Comparison of ENCODE assay signal across 22 cellular contexts in genomic region chr17:68567035-68567434, GRCh38. TPM values are rescaled to one million over a fixed set of nuclear protein-coding genes. Genes with fewer than 3 reads are reported as not detected.
DNase-seq lines count a peak whose midpoint lies in the region; ATAC-seq and TF ChIP-seq lines count a peak whose summit lies in the region.
"Had no signal": no experiment of that assay in that cellular context is flagged by ENCODE, and none has a peak within 500 bp of the region (broad histone marks: within the 10 kb centered on the region; RNA-seq: fewer than 3 reads in every experiment).

No MANE protein-coding gene starts in this region.

- intact Hi-C loops in activated CD4-positive, alpha-beta memory T cell treated with anti-CD3 and anti-CD28 coated beads for 36 hours (cut with micrococcal nuclease) = no loop called here

- no peak overlapping the region for H3K4me3 Mint-ChIP-seq in nephron
- H3K4me3 Mint-ChIP-seq in activated CD4-positive, alpha-beta memory T cell treated with anti-CD3 and anti-CD28 coated beads for 36 hours = no peak overlapping the region
- H3K4me3 Mint-ChIP-seq in stimulated activated naive B cell treated with anti-CD40 and anti-IgM and Interleukin-4, amounts not matched to agents 10 μg/mL and 1 μg/mL and 100 μg/mL, for 72 hours = no peak overlapping the region
- H3K4me3 Mint-ChIP-seq: CD4-positive, alpha-beta memory T cell had no signal

- H3K27me3 Mint-ChIP-seq in nephron (ENCODE audit: low read depth) = peaks cover 59% of the 10 kb centered on the region
- H3K27me3 Mint-ChIP-seq in activated CD4-positive, alpha-beta memory T cell treated with anti-CD3 and anti-CD28 coated beads for 36 hours = peaks cover 3% of the 10 kb centered on the region
- peaks cover 7 to 14% of the 10 kb centered on the region in 2 donors for H3K27me3 Mint-ChIP-seq in stimulated activated naive B cell treated with anti-CD40 and anti-IgM and Interleukin-4, amounts not matched to agents 10 μg/mL and 1 μg/mL and 100 μg/mL, for 72 hours

- no peak overlapping the region for H3K4me3 ChIP-seq in AG09309 (ENCODE audit: control insufficient read depth, low read depth, low read length)

- H3K36me3 Mint-ChIP-seq in nephron (ENCODE audit: low read depth) = no peaks in the 10 kb centered on the region
- no peaks in the 10 kb centered on the region for H3K36me3 Mint-ChIP-seq in activated CD4-positive, alpha-beta memory T cell treated with anti-CD3 and anti-CD28 coated beads for 36 hours
- H3K36me3 Mint-ChIP-seq in stimulated activated naive B cell treated with anti-CD40 and anti-IgM and Interleukin-4, amounts not matched to agents 10 μg/mL and 1 μg/mL and 100 μg/mL, for 72 hours = peaks cover 0 to 2% of the 10 kb centered on the region in 2 donors
- H3K36me3 Mint-ChIP-seq: CD4-positive, alpha-beta memory T cell had no signal

- CTCF ChIA-PET in activated CD4-positive, alpha-beta memory T cell treated with anti-CD3 and anti-CD28 coated beads for 36 hours (lab: Charles Lee) = interaction anchor here (1.3 kb wide), 1 partner anchor 47 kb away, joined by 3 read pairs; no protein-coding TSS in a partner anchor

- ATAC-seq in left lobe of liver = peak; percentile 84
- ATAC-seq in stimulated activated naive B cell treated with anti-CD40 and anti-IgM and Interleukin-4, amounts not matched to agents 10 μg/mL and 1 μg/mL and 100 μg/mL, for 72 hours (replicated peaks) = no peak
- ATAC-seq: HCT116, PC-3 had no signal

- peak overlapping the region in 2 of 3 experiments; percentile 35 to 71 for H3K27ac Mint-ChIP-seq in nephron
- no peak overlapping the region for H3K27ac Mint-ChIP-seq in activated CD4-positive, alpha-beta memory T cell treated with anti-CD3 and anti-CD28 coated beads for 36 hours
- no peak overlapping the region for H3K27ac Mint-ChIP-seq in stimulated activated naive B cell treated with anti-CD40 and anti-IgM and Interleukin-4, amounts not matched to agents 10 μg/mL and 1 μg/mL and 100 μg/mL, for 72 hours
- H3K27ac Mint-ChIP-seq: CD4-positive, alpha-beta memory T cell had no signal

- no peaks in the 10 kb centered on the region for H3K9me3 Mint-ChIP-seq in nephron
- H3K9me3 Mint-ChIP-seq in activated CD4-positive, alpha-beta memory T cell treated with anti-CD3 and anti-CD28 coated beads for 36 hours = no peaks in the 10 kb centered on the region
- no peaks in the 10 kb centered on the region for H3K9me3 Mint-ChIP-seq in stimulated activated naive B cell treated with anti-CD40 and anti-IgM and Interleukin-4, amounts not matched to agents 10 μg/mL and 1 μg/mL and 100 μg/mL, for 72 hours

- POLR2A ChIA-PET in activated CD4-positive, alpha-beta memory T cell treated with anti-CD3 and anti-CD28 coated beads for 36 hours (lab: Charles Lee) = no interaction called here

- in situ Hi-C loops in SK-MEL-5 (cut with HindIII; ENCODE audit: low pct_unique_long_range_greater_than_20kb, low sequenced_read_pairs) = no loop called here

- TF ChIP-seq CTCF in AG09309 (IDR thresholded peaks at IDR 0.05; ENCODE audit: control insufficient read depth, insufficient read depth, low read depth, low read length, missing control alignments) = no peak
- TF ChIP-seq CTCF in nephron (IDR thresholded peaks at IDR 0.05; ENCODE audit: unreplicated experiment in 3 of 3) = no peak

- H3K4me1 Mint-ChIP-seq in nephron = peaks cover 28% of the 10 kb centered on the region
- H3K4me1 Mint-ChIP-seq in activated CD4-positive, alpha-beta memory T cell treated with anti-CD3 and anti-CD28 coated beads for 36 hours (ENCODE audit: low read depth) = no peaks in the 10 kb centered on the region
- H3K4me1 Mint-ChIP-seq in stimulated activated naive B cell treated with anti-CD40 and anti-IgM and Interleukin-4, amounts not matched to agents 10 μg/mL and 1 μg/mL and 100 μg/mL, for 72 hours = no peaks in the 10 kb centered on the region

- DNase-seq in AG09309 (ENCODE audit: low read depth) = peak; percentile 37
- DNase-seq in SK-MEL-5 (ENCODE audit: low read depth, low spot score) = peak; percentile 38
- DNase-seq in left lobe of liver (ENCODE audit: low spot score) = peak; percentile 63
- no peak for DNase-seq in activated CD4-positive, alpha-beta memory T cell treated with anti-CD3 and anti-CD28 coated beads for 36 hours
- no peak for DNase-seq in midbrain (lab: John Stamatoyannopoulos, UW)
- DNase-seq in stimulated activated CD4-positive, alpha-beta T cell treated with anti-CD3 and anti-CD28 coated beads, Interleukin-15, amount 100 ng/mL, for 24 hours = no peak
- DNase-seq in stimulated activated naive B cell treated with anti-CD40 and anti-IgM and Interleukin-4, amounts not matched to agents 10 μg/mL and 1 μg/mL and 100 μg/mL, for 72 hours = no peak
- DNase-seq: 8988T; CD4-positive, alpha-beta memory T cell; DMS53; GOT3; KG1; NCI-H1105 treated with DMSO at 0.1 percent for 48 hours; NCI-H187; NCI-H2227 treated with DMSO at 0.1 percent for 48 hours; NCI-H510A treated with DMSO at 0.1 percent for 48 hours; NCI-H774; PC-3; SIG-M5 had no signal

RNA-seq across cellular contexts. Expression of gene FAM20A, which starts 34.1 kb away (rescaled TPM):
- 0.21 TPM in 1 of 2 replicates, not detected in the other for total RNA-seq in SK-MEL-5 (2014; rRNA removed; shearing (Covaris generic))
- polyA plus RNA-seq in SK-MEL-5 (2015; cell fraction: cytosol; rRNA removed) = not detected in 2 replicates
- not detected in 2 replicates for polyA plus RNA-seq in SK-MEL-5 (2015; cell fraction: nucleus; rRNA removed)
- total RNA-seq in left lobe of liver = 52.4 TPM
- total RNA-seq in activated CD4-positive, alpha-beta memory T cell treated with anti-CD3 and anti-CD28 coated beads for 36 hours = not detected
- total RNA-seq: CD4-positive, alpha-beta memory T cell had no signal
- polyA plus RNA-seq: AG04450 had no signal

RNA-seq across cellular contexts. Expression of gene PRKAR1A, which starts 54.8 kb away (rescaled TPM):
- 974 and 1,047 TPM in 2 replicates for total RNA-seq in SK-MEL-5 (2014; rRNA removed; shearing (Covaris generic))
- 806 and 839 TPM in 2 replicates for polyA plus RNA-seq in SK-MEL-5 (2015; cell fraction: cytosol; rRNA removed)
- polyA plus RNA-seq in SK-MEL-5 (2015; cell fraction: nucleus; rRNA removed) = 667 and 709 TPM in 2 replicates
- total RNA-seq in left lobe of liver = 116 TPM
- total RNA-seq in activated CD4-positive, alpha-beta memory T cell treated with anti-CD3 and anti-CD28 coated beads for 36 hours = 100 to 1,000 TPM; 221 to 229 TPM

Comparison
In these comparisons a context has a peak if more than half of its experiments do, and no peak if none do; other contexts are left out.
1. DNase-seq: peak in AG09309 (single experiment), SK-MEL-5 (single experiment) and left lobe of liver (single experiment); none in activated CD4-positive, alpha-beta memory T cell treated with anti-CD3 and anti-CD28 coated beads for 36 hours (single experiment), midbrain (single experiment), stimulated activated CD4-positive, alpha-beta T cell treated with anti-CD3 and anti-CD28 coated beads, Interleukin-15, amount 100 ng/mL, for 24 hours (single experiment) and stimulated activated naive B cell treated with anti-CD40 and anti-IgM and Interleukin-4, amounts not matched to agents 10 μg/mL and 1 μg/mL and 100 μg/mL, for 72 hours (single experiment).
2. H3K27ac Mint-ChIP-seq: peak in nephron (2 of 3); none in activated CD4-positive, alpha-beta memory T cell treated with anti-CD3 and anti-CD28 coated beads for 36 hours (single experiment) and stimulated activated naive B cell treated with anti-CD40 and anti-IgM and Interleukin-4, amounts not matched to agents 10 μg/mL and 1 μg/mL and 100 μg/mL, for 72 hours (single experiment).
3. RNA of gene FAM20A, which starts 34.1 kb away (total RNA-seq): 52.4 TPM in left lobe of liver (single experiment); 0.21 TPM in SK-MEL-5 and not detected in activated CD4-positive, alpha-beta memory T cell treated with anti-CD3 and anti-CD28 coated beads for 36 hours; every median in the first group is over 10 times any median in the second.